15 cellular contexts compared by ENCODE assay signal in genomic region chr2:75311521-75311920, GRCh38.
"Had no signal": no experiment of that assay in that cellular context is flagged by ENCODE, and none has a peak within 500 bp of the region (broad histone marks: within the 10 kb centered on the region; RNA-seq: fewer than 3 reads in every experiment).

No MANE protein-coding gene starts in this region.

- H3K36me3 ChIP-seq: adrenal gland, MG63 had no signal

- H3K4me1 ChIP-seq: adrenal gland had no signal

- H3K27ac ChIP-seq: adrenal gland had no signal

- H3K27me3 ChIP-seq: adrenal gland, MG63 had no signal

- H3K9me3 ChIP-seq: adrenal gland, MG63 had no signal

- ATAC-seq: activated CD8-positive, alpha-beta T cell treated with anti-CD3 and anti-CD28 coated beads, Interleukin-2, amount 10 ng/mL, durations not matched to agents 7 days and 5 days had no signal

- DNase-seq: activated CD4-positive, alpha-beta T cell treated with anti-CD3 and anti-CD28 coated beads, Interleukin-2, amount 50 U/mL, for 4 hours; activated CD4-positive, CD25-positive, alpha-beta regulatory T cell treated with anti-CD3 and anti-CD28 coated beads, Interleukin-2, amount 50 U/mL, for 72 hours; activated CD8-positive, alpha-beta memory T cell treated with anti-CD3 and anti-CD28 coated beads, Interleukin-2, amount 50 U/mL, for 48 hours; activated CD8-positive, alpha-beta T cell treated with anti-CD3 and anti-CD28 coated beads, Interleukin-2, amount 10 ng/mL, durations not matched to agents 7 days and 5 days; activated naive CD4-positive, alpha-beta T cell treated with anti-CD3 and anti-CD28 coated beads, Interleukin-2, amount 50 U/mL, for 16 hours; activated naive CD8-positive, alpha-beta T cell treated with anti-CD3 and anti-CD28 coated beads, Interleukin-2, amount 10 ng/mL, durations not matched to agents 7 days and 5 days; activated T-cell treated with anti-CD3 and anti-CD28 coated beads, Interleukin-2, amount 50 U/mL, for 1 hour; adrenal gland; anterior cingulate cortex; cerebellar nuclear complex; NCI-H1105; NCI-H1436; NCI-H1694 treated with DMSO at 0.1 percent for 48 hours; NCI-H446 had no signal

- H3K4me3 ChIP-seq: adrenal gland had no signal
